21 cellular contexts compared by ENCODE assay signal in the genomic region with DNA sequence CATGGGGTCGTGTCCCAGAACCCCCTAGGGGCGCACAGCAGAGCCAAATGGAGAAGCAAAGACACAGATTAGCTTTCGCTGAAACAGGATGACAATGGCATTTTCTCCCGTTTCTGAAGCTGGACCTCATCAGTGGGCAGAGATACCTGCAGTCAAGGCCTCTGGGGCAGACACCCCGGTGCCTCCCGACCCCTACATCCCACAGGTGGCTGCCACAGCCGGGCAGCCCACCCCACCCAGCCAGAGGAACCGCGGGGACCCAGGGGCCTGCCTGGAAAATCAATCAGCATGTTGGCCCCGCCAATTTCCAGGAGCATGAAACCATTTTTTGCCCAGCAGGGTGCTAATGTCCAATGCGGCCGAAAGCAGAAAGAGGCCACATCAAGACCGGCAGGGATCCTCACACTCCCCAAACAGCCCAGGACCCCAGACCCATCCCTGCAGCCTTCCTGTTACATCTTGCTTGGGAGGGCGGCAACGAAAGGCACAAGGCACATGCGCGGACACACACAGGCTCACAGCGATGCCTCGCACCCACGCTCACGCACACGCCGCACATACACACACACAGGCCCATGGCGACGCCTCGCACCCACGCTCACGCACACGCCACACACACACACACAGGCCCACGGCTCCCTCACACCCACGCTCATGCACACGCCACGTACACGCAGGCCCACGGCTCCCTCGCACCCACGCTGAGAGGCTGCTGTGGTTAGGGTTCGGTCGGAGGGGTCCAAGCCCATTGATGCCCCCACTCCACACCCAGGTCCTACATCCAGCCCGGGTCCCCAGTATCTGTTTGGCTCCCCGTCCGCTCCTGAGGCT.
"Had no signal": no experiment of that assay in that cellular context is flagged by ENCODE, and none has a peak within 500 bp of the region (broad histone marks: within the 10 kb centered on the region; RNA-seq: fewer than 3 reads in every experiment).

No MANE protein-coding gene starts in this region.

- H3K9me3 ChIP-seq: breast epithelium, gastroesophageal sphincter, heart right ventricle, stomach, suprapubic skin, tibial nerve had no signal

- ATAC-seq: gastroesophageal sphincter; heart right ventricle; naive thymus-derived CD8-positive, alpha-beta T cell; stimulated activated effector memory CD8-positive, alpha-beta T cell treated with anti-CD3 and anti-CD28 coated beads, Interleukin-12 subunit alpha, Interleukin-12 subunit beta, amount 100 ng/mL, for 72 hours; T-helper 17 cell had no signal

- DNase-seq: activated CD4-positive, alpha-beta T cell treated with anti-CD3 and anti-CD28 coated beads for 4 hours; activated CD4-positive, alpha-beta T cell treated with anti-CD3 and anti-CD28 coated beads, Interleukin-2, amount 50 U/mL, for 48 hours; activated CD4-positive, CD25-positive, alpha-beta regulatory T cell; activated naive CD4-positive, alpha-beta T cell treated with Interleukin-2 at 50 U/mL for 16 hours; activated naive CD8-positive, alpha-beta T cell treated with anti-CD3 and anti-CD28 coated beads for 36 hours; activated T-cell treated with anti-CD3 and anti-CD28 coated beads, Interleukin-2, amount 50 U/mL, for 48 hours; cerebellar nuclear complex; islet precursor cell; occipital lobe; stimulated activated CD4-positive, alpha-beta T cell treated with anti-CD3 and anti-CD28 coated beads, Interleukin-12 subunit alpha, Interleukin-12 subunit beta, amount 100 ng/mL, for 4 hours; stomach; SW 1271; T-helper 17 cell had no signal

- H3K4me1 Mint-ChIP-seq: activated naive CD8-positive, alpha-beta T cell treated with anti-CD3 and anti-CD28 coated beads for 36 hours; naive thymus-derived CD8-positive, alpha-beta T cell; stimulated activated effector memory CD8-positive, alpha-beta T cell treated with anti-CD3 and anti-CD28 coated beads, Interleukin-12 subunit alpha, Interleukin-12 subunit beta, amount 100 ng/mL, for 72 hours; T-helper 17 cell had no signal

- H3K4me3 Mint-ChIP-seq: activated naive CD8-positive, alpha-beta T cell treated with anti-CD3 and anti-CD28 coated beads for 36 hours; naive thymus-derived CD8-positive, alpha-beta T cell; stimulated activated effector memory CD8-positive, alpha-beta T cell treated with anti-CD3 and anti-CD28 coated beads, Interleukin-12 subunit alpha, Interleukin-12 subunit beta, amount 100 ng/mL, for 72 hours; T-helper 17 cell had no signal

- H3K36me3 Mint-ChIP-seq: activated naive CD8-positive, alpha-beta T cell treated with anti-CD3 and anti-CD28 coated beads for 36 hours; naive thymus-derived CD8-positive, alpha-beta T cell; stimulated activated effector memory CD8-positive, alpha-beta T cell treated with anti-CD3 and anti-CD28 coated beads, Interleukin-12 subunit alpha, Interleukin-12 subunit beta, amount 100 ng/mL, for 72 hours had no signal

- H3K9me3 Mint-ChIP-seq: activated naive CD8-positive, alpha-beta T cell treated with anti-CD3 and anti-CD28 coated beads for 36 hours; naive thymus-derived CD8-positive, alpha-beta T cell; stimulated activated effector memory CD8-positive, alpha-beta T cell treated with anti-CD3 and anti-CD28 coated beads, Interleukin-12 subunit alpha, Interleukin-12 subunit beta, amount 100 ng/mL, for 72 hours had no signal

- H3K27ac Mint-ChIP-seq: activated naive CD8-positive, alpha-beta T cell treated with anti-CD3 and anti-CD28 coated beads for 36 hours; stimulated activated effector memory CD8-positive, alpha-beta T cell treated with anti-CD3 and anti-CD28 coated beads, Interleukin-12 subunit alpha, Interleukin-12 subunit beta, amount 100 ng/mL, for 72 hours; T-helper 17 cell had no signal

- H3K4me1 ChIP-seq: breast epithelium, suprapubic skin had no signal

- H3K27ac ChIP-seq: breast epithelium, epithelial cell of prostate, gastroesophageal sphincter, heart right ventricle, stomach, suprapubic skin, tibial nerve had no signal

- H3K4me3 ChIP-seq: breast epithelium, gastroesophageal sphincter, heart right ventricle, stomach, suprapubic skin, tibial nerve had no signal

- H3K36me3 ChIP-seq: breast epithelium, gastroesophageal sphincter, heart right ventricle, stomach, suprapubic skin, tibial nerve had no signal
